Comparison of ENCODE assay signal across 1 cellular context in the genomic region with DNA sequence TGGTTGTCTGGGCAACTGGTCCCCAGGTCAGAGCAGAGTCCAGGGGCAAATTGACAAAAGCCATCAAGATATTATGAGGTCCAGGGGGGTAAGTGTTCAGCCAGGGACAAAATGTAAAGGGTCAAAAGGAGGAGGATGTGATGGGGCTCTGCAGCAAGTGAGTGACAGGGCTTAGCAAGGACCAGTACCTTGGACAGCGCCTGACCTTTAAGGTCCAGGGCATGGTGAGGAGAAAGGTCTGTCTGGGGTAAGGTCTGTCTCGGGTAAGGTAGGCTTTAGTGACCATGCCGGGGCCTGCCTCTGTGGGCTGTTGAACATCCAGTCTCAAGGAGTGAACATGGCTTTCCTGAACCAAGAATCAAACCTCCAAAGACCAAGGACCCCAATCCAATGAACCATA.
TF ChIP-seq lines count a peak whose summit lies in the region.

No MANE protein-coding gene starts in this region.

TF ChIP-seq in HepG2, 621 proteins besides CTCF, POLR2A, EP300 and RAD21 (continued from another document and continues in another):
- TF ChIP-seq, protein P1, sequence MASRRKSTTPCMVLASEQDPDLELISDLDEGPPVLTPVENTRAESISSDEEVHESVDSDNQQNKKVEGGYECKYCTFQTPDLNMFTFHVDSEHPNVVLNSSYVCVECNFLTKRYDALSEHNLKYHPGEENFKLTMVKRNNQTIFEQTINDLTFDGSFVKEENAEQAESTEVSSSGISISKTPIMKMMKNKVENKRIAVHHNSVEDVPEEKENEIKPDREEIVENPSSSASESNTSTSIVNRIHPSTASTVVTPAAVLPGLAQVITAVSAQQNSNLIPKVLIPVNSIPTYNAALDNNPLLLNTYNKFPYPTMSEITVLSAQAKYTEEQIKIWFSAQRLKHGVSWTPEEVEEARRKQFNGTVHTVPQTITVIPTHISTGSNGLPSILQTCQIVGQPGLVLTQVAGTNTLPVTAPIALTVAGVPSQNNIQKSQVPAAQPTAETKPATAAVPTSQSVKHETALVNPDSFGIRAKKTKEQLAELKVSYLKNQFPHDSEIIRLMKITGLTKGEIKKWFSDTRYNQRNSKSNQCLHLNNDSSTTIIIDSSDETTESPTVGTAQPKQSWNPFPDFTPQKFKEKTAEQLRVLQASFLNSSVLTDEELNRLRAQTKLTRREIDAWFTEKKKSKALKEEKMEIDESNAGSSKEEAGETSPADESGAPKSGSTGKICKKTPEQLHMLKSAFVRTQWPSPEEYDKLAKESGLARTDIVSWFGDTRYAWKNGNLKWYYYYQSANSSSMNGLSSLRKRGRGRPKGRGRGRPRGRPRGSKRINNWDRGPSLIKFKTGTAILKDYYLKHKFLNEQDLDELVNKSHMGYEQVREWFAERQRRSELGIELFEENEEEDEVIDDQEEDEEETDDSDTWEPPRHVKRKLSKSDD (CRISPR knock-in tag; IDR thresholded peaks at IDR 0.05; ENCODE audit: low read depth) = no peak
- TF ChIP-seq NKX3-1 (CRISPR knock-in tag; IDR thresholded peaks at IDR 0.05) (peak; percentile 72; the same call in 1 of the 2 replicates), HNRNPL (IDR thresholded peaks at IDR 0.05; ENCODE audit: low read depth, low read length) (no peak), SSRP1 (CRISPR knock-in tag; IDR thresholded peaks at IDR 0.05) (no peak), SATB2 (CRISPR knock-in tag; IDR thresholded peaks at IDR 0.05) (no peak), HOXD1 (CRISPR knock-in tag; IDR thresholded peaks at IDR 0.05) (no peak), SALL2 (CRISPR knock-in tag; IDR thresholded peaks at IDR 0.05) (no peak), ZMAT3 (CRISPR knock-in tag; conservative IDR thresholded peaks at IDR 0.05) (no peak), TRIM24 (CRISPR knock-in tag; IDR thresholded peaks at IDR 0.05) (no peak), ZBTB39 (CRISPR knock-in tag; IDR thresholded peaks at IDR 0.05) (no peak), ZFP37 (CRISPR knock-in tag; IDR thresholded peaks at IDR 0.05; ENCODE audit: borderline replicate concordance) (0 out of 2 replicates have a peak, but pooled peaks have one; percentile 39), ZNF333 (CRISPR knock-in tag; IDR thresholded peaks at IDR 0.05; ENCODE audit: borderline replicate concordance) (no peak), ARNT (IDR thresholded peaks at IDR 0.05) (no peak), MBNL3 (CRISPR knock-in tag; conservative IDR thresholded peaks at IDR 0.05) (no peak), ZNF235 (CRISPR knock-in tag; IDR thresholded peaks at IDR 0.05; ENCODE audit: borderline replicate concordance) (no peak), ZNF24 (IDR thresholded peaks at IDR 0.05) (no peak), PHF8 (CRISPR knock-in tag; IDR thresholded peaks at IDR 0.05) (no peak), SRF (IDR thresholded peaks at IDR 0.05; ENCODE audit: low read depth, low read length) (no peak), ZNF589 (CRISPR knock-in tag; conservative IDR thresholded peaks at IDR 0.05) (no peak), RFXAP (CRISPR knock-in tag; IDR thresholded peaks at IDR 0.05; ENCODE audit: borderline replicate concordance) (no peak)
- TF ChIP-seq, protein P2, sequence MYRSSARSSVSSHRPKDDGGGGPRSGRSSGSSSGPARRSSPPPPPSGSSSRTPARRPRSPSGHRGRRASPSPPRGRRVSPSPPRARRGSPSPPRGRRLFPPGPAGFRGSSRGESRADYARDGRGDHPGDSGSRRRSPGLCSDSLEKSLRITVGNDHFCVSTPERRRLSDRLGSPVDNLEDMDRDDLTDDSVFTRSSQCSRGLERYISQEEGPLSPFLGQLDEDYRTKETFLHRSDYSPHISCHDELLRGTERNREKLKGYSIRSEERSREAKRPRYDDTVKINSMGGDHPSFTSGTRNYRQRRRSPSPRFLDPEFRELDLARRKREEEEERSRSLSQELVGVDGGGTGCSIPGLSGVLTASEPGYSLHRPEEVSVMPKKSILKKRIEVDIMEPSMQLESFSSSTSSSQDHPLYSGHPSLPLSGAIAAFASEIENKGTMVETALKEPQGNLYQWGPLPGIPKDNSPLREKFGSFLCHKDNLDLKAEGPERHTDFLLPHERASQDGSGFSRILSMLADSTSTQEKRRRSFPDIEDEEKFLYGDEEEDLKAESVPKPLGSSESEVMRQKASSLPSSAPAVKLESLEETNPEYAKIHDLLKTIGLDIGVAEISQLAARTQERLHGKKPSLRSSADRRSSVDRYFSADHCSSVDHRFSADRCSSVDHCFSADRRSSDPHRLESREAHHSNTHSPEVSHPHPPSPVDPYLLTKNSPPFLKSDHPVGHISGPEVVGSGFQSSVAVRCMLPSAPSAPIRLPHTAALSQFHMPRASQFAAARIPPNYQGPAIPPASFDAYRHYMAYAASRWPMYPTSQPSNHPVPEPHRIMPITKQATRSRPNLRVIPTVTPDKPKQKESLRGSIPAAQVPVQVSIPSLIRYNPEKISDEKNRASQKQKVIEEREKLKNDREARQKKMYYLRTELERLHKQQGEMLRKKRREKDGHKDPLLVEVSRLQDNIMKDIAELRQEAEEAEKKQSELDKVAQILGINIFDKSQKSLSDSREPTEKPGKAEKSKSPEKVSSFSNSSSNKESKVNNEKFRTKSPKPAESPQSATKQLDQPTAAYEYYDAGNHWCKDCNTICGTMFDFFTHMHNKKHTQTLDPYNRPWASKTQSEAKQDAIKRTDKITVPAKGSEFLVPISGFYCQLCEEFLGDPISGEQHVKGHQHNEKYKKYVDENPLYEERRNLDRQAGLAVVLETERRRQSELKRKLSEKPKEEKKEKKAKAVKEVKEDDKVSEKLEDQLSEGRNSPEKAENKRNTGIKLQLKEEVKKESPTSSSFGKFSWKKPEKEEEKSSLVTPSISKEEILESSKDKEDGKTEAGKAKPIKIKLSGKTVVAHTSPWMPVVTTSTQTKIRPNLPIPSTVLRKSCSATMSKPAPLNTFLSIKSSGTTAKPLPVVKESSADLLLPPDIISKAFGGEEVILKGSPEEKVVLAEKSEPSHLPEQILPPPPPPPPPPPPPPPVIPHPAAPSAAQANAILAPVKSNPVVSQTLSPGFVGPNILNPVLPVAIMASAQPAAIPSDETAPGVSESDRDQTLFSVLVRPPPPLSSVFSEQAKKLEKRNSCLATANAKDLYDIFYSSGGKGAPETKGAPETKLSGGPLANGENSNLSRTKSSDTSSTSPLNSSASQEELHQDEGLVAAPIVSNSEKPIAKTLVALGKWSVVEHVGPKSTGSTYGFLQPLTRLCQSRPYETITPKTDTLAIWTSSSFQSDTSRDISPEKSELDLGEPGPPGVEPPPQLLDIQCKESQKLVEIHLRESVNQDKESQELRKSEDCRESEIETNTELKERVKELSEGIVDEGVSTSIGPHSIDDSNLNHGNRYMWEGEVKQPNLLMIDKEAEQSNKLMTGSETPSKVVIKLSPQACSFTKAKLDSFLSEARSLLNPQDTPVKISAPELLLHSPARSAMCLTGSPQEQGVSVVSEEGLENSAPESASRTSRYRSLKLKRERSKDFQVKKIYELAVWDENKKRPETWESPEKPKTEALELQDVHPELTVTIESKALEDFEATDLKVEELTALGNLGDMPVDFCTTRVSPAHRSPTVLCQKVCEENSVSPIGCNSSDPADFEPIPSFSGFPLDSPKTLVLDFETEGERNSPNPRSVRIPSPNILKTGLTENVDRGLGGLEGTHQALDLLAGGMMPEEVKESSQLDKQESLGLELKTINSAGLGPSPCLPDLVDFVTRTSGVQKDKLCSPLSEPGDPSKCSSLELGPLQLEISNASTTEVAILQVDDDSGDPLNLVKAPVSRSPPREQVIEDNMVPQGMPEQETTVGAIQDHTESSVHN (CRISPR knock-in tag; IDR thresholded peaks at IDR 0.05) = no peak
- TF ChIP-seq, protein P3, sequence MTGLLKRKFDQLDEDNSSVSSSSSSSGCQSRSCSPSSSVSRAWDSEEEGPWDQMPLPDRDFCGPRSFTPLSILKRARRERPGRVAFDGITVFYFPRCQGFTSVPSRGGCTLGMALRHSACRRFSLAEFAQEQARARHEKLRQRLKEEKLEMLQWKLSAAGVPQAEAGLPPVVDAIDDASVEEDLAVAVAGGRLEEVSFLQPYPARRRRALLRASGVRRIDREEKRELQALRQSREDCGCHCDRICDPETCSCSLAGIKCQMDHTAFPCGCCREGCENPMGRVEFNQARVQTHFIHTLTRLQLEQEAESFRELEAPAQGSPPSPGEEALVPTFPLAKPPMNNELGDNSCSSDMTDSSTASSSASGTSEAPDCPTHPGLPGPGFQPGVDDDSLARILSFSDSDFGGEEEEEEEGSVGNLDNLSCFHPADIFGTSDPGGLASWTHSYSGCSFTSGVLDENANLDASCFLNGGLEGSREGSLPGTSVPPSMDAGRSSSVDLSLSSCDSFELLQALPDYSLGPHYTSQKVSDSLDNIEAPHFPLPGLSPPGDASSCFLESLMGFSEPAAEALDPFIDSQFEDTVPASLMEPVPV (CRISPR knock-in tag; IDR thresholded peaks at IDR 0.05) = no peak
- TF ChIP-seq, protein P4, sequence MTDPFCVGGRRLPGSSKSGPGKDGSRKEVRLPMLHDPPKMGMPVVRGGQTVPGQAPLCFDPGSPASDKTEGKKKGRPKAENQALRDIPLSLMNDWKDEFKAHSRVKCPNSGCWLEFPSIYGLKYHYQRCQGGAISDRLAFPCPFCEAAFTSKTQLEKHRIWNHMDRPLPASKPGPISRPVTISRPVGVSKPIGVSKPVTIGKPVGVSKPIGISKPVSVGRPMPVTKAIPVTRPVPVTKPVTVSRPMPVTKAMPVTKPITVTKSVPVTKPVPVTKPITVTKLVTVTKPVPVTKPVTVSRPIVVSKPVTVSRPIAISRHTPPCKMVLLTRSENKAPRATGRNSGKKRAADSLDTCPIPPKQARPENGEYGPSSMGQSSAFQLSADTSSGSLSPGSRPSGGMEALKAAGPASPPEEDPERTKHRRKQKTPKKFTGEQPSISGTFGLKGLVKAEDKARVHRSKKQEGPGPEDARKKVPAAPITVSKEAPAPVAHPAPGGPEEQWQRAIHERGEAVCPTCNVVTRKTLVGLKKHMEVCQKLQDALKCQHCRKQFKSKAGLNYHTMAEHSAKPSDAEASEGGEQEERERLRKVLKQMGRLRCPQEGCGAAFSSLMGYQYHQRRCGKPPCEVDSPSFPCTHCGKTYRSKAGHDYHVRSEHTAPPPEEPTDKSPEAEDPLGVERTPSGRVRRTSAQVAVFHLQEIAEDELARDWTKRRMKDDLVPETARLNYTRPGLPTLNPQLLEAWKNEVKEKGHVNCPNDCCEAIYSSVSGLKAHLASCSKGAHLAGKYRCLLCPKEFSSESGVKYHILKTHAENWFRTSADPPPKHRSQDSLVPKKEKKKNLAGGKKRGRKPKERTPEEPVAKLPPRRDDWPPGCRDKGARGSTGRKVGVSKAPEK (CRISPR knock-in tag; IDR thresholded peaks at IDR 0.05; ENCODE audit: borderline replicate concordance) = no peak
- TF ChIP-seq, protein P5, sequence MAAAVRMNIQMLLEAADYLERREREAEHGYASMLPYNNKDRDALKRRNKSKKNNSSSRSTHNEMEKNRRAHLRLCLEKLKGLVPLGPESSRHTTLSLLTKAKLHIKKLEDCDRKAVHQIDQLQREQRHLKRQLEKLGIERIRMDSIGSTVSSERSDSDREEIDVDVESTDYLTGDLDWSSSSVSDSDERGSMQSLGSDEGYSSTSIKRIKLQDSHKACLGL (CRISPR knock-in tag; IDR thresholded peaks at IDR 0.05) = 0 out of 2 replicates have a peak, but pooled peaks have one; percentile 25
- TF ChIP-seq, protein P6, sequence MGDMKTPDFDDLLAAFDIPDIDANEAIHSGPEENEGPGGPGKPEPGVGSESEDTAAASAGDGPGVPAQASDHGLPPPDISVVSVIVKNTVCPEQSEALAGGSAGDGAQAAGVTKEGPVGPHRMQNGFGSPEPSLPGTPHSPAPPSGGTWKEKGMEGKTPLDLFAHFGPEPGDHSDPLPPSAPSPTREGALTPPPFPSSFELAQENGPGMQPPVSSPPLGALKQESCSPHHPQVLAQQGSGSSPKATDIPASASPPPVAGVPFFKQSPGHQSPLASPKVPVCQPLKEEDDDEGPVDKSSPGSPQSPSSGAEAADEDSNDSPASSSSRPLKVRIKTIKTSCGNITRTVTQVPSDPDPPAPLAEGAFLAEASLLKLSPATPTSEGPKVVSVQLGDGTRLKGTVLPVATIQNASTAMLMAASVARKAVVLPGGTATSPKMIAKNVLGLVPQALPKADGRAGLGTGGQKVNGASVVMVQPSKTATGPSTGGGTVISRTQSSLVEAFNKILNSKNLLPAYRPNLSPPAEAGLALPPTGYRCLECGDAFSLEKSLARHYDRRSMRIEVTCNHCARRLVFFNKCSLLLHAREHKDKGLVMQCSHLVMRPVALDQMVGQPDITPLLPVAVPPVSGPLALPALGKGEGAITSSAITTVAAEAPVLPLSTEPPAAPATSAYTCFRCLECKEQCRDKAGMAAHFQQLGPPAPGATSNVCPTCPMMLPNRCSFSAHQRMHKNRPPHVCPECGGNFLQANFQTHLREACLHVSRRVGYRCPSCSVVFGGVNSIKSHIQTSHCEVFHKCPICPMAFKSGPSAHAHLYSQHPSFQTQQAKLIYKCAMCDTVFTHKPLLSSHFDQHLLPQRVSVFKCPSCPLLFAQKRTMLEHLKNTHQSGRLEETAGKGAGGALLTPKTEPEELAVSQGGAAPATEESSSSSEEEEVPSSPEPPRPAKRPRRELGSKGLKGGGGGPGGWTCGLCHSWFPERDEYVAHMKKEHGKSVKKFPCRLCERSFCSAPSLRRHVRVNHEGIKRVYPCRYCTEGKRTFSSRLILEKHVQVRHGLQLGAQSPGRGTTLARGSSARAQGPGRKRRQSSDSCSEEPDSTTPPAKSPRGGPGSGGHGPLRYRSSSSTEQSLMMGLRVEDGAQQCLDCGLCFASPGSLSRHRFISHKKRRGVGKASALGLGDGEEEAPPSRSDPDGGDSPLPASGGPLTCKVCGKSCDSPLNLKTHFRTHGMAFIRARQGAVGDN (CRISPR knock-in tag; IDR thresholded peaks at IDR 0.05) = no peak
